Comparison of ENCODE assay signal across 20 cellular contexts in genomic region chr7:66357062-66357461, GRCh38.
"Had no signal": no experiment of that assay in that cellular context is flagged by ENCODE, and none has a peak within 500 bp of the region (broad histone marks: within the 10 kb centered on the region; RNA-seq: fewer than 3 reads in every experiment).

No MANE protein-coding gene starts in this region.

- H3K27ac ChIP-seq: ascending aorta, esophagus muscularis mucosa, heart left ventricle, neural progenitor cell, VCaP had no signal

- H3K9me3 ChIP-seq: ascending aorta, esophagus muscularis mucosa, heart left ventricle had no signal

- H3K36me3 Mint-ChIP-seq: activated naive CD4-positive, alpha-beta T cell treated with anti-CD3 and anti-CD28 coated beads, Interleukin-2, amount 50 U/mL, for 24 hours had no signal

- H3K4me3 Mint-ChIP-seq: activated naive CD4-positive, alpha-beta T cell treated with anti-CD3 and anti-CD28 coated beads, Interleukin-2, amount 50 U/mL, for 24 hours; activated T-cell treated with anti-CD3 and anti-CD28 coated beads, Interleukin-2, amount 50 U/mL, for 72 hours; naive thymus-derived CD4-positive, alpha-beta T cell; neural progenitor cell; T-helper 17 cell had no signal

- H3K27me3 Mint-ChIP-seq: activated naive CD4-positive, alpha-beta T cell treated with anti-CD3 and anti-CD28 coated beads, Interleukin-2, amount 50 U/mL, for 24 hours; naive thymus-derived CD4-positive, alpha-beta T cell had no signal

- H2AFZ ChIP-seq: neural progenitor cell had no signal

- DNase-seq: activated CD4-positive, alpha-beta T cell treated with anti-CD3 and anti-CD28 coated beads, Interleukin-2, amount 50 U/mL, for 1 hour; activated CD4-positive, CD25-positive, alpha-beta regulatory T cell treated with anti-CD3 and anti-CD28 coated beads, Interleukin-2, amount 50 U/mL, for 72 hours; activated CD8-positive, alpha-beta memory T cell treated with anti-CD3 and anti-CD28 coated beads for 24 hours; activated gamma-delta T cell; activated T-cell treated with anti-CD3 and anti-CD28 coated beads, Interleukin-2, amount 50 U/mL, for 72 hours; cerebellar nuclear complex; effector CD4-positive, alpha-beta T cell; heart left ventricle; kidney glomerular epithelial cell; mesenchymal stem cell; naive thymus-derived CD4-positive, alpha-beta T cell; stimulated activated naive CD4-positive, alpha-beta T cell; T-helper 17 cell had no signal

- H3K27ac Mint-ChIP-seq: activated naive CD4-positive, alpha-beta T cell treated with anti-CD3 and anti-CD28 coated beads, Interleukin-2, amount 50 U/mL, for 24 hours; activated T-cell treated with anti-CD3 and anti-CD28 coated beads, Interleukin-2, amount 50 U/mL, for 72 hours; neural progenitor cell; T-helper 17 cell had no signal

- ATAC-seq: activated T-cell treated with anti-CD3 and anti-CD28 coated beads, Interleukin-2, amount 50 U/mL, for 72 hours; heart left ventricle; naive thymus-derived CD4-positive, alpha-beta T cell; T-helper 17 cell had no signal

- FAIRE-seq: bronchial epithelial cell, frontal cortex had no signal

- H3K27me3 ChIP-seq: ascending aorta, esophagus muscularis mucosa, heart left ventricle, neural progenitor cell had no signal

- H3K4me1 Mint-ChIP-seq: activated naive CD4-positive, alpha-beta T cell treated with anti-CD3 and anti-CD28 coated beads, Interleukin-2, amount 50 U/mL, for 24 hours; naive thymus-derived CD4-positive, alpha-beta T cell; T-helper 17 cell had no signal

- H3K4me2 ChIP-seq: neural progenitor cell had no signal

- H3K4me3 ChIP-seq: ascending aorta, esophagus muscularis mucosa, heart left ventricle, neural progenitor cell had no signal

- H3K9me3 Mint-ChIP-seq: activated naive CD4-positive, alpha-beta T cell treated with anti-CD3 and anti-CD28 coated beads, Interleukin-2, amount 50 U/mL, for 24 hours; activated T-cell treated with anti-CD3 and anti-CD28 coated beads, Interleukin-2, amount 50 U/mL, for 72 hours; naive thymus-derived CD4-positive, alpha-beta T cell; neural progenitor cell had no signal

- H3K9ac ChIP-seq: neural progenitor cell had no signal

- H3K36me3 ChIP-seq: heart left ventricle, neural progenitor cell had no signal
